In the genomic region with DNA sequence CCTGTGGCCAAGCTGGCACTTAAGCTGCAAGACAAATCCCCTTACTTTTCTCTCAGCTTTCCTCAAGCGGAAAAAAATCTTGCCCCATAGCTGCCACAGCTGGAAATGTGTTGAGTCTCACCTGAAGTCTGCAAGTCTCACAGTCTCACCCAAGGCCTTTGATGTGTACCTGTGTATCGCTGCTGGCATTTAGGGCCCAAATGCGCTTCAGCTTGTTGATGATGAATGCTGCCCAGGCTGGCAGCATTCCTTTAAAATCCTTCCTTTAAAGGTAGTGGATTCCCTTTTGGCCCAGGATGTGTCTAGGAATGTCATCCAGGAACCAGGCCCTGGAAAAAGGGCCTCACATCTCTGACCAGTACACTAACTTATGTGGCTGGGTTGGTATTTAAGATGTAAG, we compare ENCODE assay signal across 19 cellular contexts. TPM values are rescaled to one million over a fixed set of nuclear protein-coding genes. Genes with fewer than 3 reads are reported as not detected.
A peak's percentile ranks its signal among the peaks of the same experiment; 100 is the strongest.
DNase-seq lines count a peak whose midpoint lies in the region; ATAC-seq and TF ChIP-seq lines count a peak whose summit lies in the region.
"Had no signal": no experiment of that assay in that cellular context is flagged by ENCODE, and none has a peak within 500 bp of the region (broad histone marks: within the 10 kb centered on the region; RNA-seq: fewer than 3 reads in every experiment).

No MANE protein-coding gene starts in this region.

- DNase-seq in PC-9 (no peak), epithelial cell of esophagus (ENCODE audit: low read depth) (peak; percentile 33), progenitor cell of endocrine pancreas (ENCODE audit: low spot score, unreplicated experiment) (no peak), KBM-7 (no peak)
- no peak for DNase-seq in activated T-cell treated with anti-CD3 and anti-CD28 coated beads, Interleukin-2, amount 50 U/mL, for 4 hours
- DNase-seq: 8988T; CD4-positive, alpha-beta memory T cell; DMS153; DMS79 treated with DMSO at 0.1 percent for 48 hours; GF-D8; GOT3; H7; HFFc6; IMR-90 had no signal

- H3K79me2 ChIP-seq in PC-9 (ENCODE audit: low read depth) = no peaks in the 10 kb centered on the region

- H3F3A ChIP-seq in PC-9 (ENCODE audit: insufficient read depth, low read depth) = no peaks in the 10 kb centered on the region

- intact Hi-C loops in PC-9 (cut with micrococcal nuclease; ENCODE audit: unreplicated experiment) = no loop called here

- no peak overlapping the region for H3K4me2 ChIP-seq in PC-9
- H3K4me2 ChIP-seq: BLaER1 had no signal

- no peaks in the 10 kb centered on the region for H3K27me3 ChIP-seq in PC-9 (ENCODE audit: insufficient read depth, low read depth)
- H3K27me3 ChIP-seq: BLaER1 had no signal

- no peaks in the 10 kb centered on the region for H3K4me1 Mint-ChIP-seq in progenitor cell of endocrine pancreas (ENCODE audit: low read depth)
- H3K4me1 Mint-ChIP-seq in activated T-cell treated with anti-CD3 and anti-CD28 coated beads, Interleukin-2, amount 50 U/mL, for 4 hours (ENCODE audit: low read depth) = no peaks in the 10 kb centered on the region
- H3K4me1 Mint-ChIP-seq: CD14-positive monocyte; CD4-positive, alpha-beta memory T cell had no signal

- H3K27ac ChIP-seq in PC-9 = no peak overlapping the region
- H3K27ac ChIP-seq: BLaER1 had no signal

- H3K36me3 ChIP-seq in PC-9 (ENCODE audit: low read depth) = no peaks in the 10 kb centered on the region
- H3K36me3 ChIP-seq: BLaER1 had no signal

- BruUV-seq in PC-9 (replicated peaks; lab: Mats Ljungman, UMichigan) = no TSS peak

- no peaks in the 10 kb centered on the region for H3K27me3 Mint-ChIP-seq in progenitor cell of endocrine pancreas
- H3K27me3 Mint-ChIP-seq in activated T-cell treated with anti-CD3 and anti-CD28 coated beads, Interleukin-2, amount 50 U/mL, for 4 hours (ENCODE audit: low read depth) = peaks cover 3% of the 10 kb centered on the region
- H3K27me3 Mint-ChIP-seq: CD4-positive, alpha-beta memory T cell had no signal

- CTCF ChIA-PET in PC-9 (lab: Charles Lee) = no interaction called here

- no peaks in the 10 kb centered on the region; the same call in 1 of the 2 replicates for H3K9me2 ChIP-seq in PC-9 (ENCODE audit: insufficient read depth)

- H3K4me3 Mint-ChIP-seq in progenitor cell of endocrine pancreas (ENCODE audit: low read depth) = no peak overlapping the region
- no peak overlapping the region for H3K4me3 Mint-ChIP-seq in activated T-cell treated with anti-CD3 and anti-CD28 coated beads, Interleukin-2, amount 50 U/mL, for 4 hours
- H3K4me3 Mint-ChIP-seq: CD14-positive monocyte; CD4-positive, alpha-beta memory T cell; HFFc6 had no signal

- peaks cover 6% of the 10 kb centered on the region for H3K9me3 Mint-ChIP-seq in progenitor cell of endocrine pancreas (ENCODE audit: low read depth)
- H3K9me3 Mint-ChIP-seq in activated T-cell treated with anti-CD3 and anti-CD28 coated beads, Interleukin-2, amount 50 U/mL, for 4 hours = peaks cover 21% of the 10 kb centered on the region
- H3K9me3 Mint-ChIP-seq: HFFc6 had no signal

- TF ChIP-seq CTCF in PC-9 (conservative IDR thresholded peaks at IDR 0.05) = no peak
- TF ChIP-seq CTCF in epithelial cell of esophagus (IDR thresholded peaks at IDR 0.05; ENCODE audit: insufficient read depth, low read depth, low read length, missing control alignments) = no peak
- no peak for TF ChIP-seq CTCF in progenitor cell of endocrine pancreas (IDR thresholded peaks at IDR 0.05; ENCODE audit: unreplicated experiment)

- H3K9me3 ChIP-seq in PC-9 (ENCODE audit: insufficient read depth, low read depth) = no peaks in the 10 kb centered on the region

- ATAC-seq in GM18502 (IDR thresholded peaks at IDR 0.05; ENCODE audit: poor library complexity, unreplicated experiment) = peak; percentile 1
- ATAC-seq in activated T-cell treated with anti-CD3 and anti-CD28 coated beads, Interleukin-2, amount 50 U/mL, for 4 hours = no peak
- ATAC-seq in GM21360 (IDR thresholded peaks at IDR 0.05; ENCODE audit: unreplicated experiment) = no peak

- H3K4me3 ChIP-seq in PC-9 = no peak overlapping the region
- no peak overlapping the region for H3K4me3 ChIP-seq in epithelial cell of esophagus (ENCODE audit: low read length)
- H3K4me3 ChIP-seq: BLaER1 had no signal

- peak overlapping the region; percentile 50 for H3K27ac Mint-ChIP-seq in progenitor cell of endocrine pancreas
- H3K27ac Mint-ChIP-seq: CD14-positive monocyte, HFFc6 had no signal

- H3K4me1 ChIP-seq in PC-9 (replicated peaks; ENCODE audit: insufficient read depth) = no peaks in the 10 kb centered on the region
- H3K4me1 ChIP-seq: BLaER1 had no signal

- H3K36me3 Mint-ChIP-seq in progenitor cell of endocrine pancreas (ENCODE audit: insufficient read depth) = no peaks in the 10 kb centered on the region
- peaks cover 3% of the 10 kb centered on the region for H3K36me3 Mint-ChIP-seq in activated T-cell treated with anti-CD3 and anti-CD28 coated beads, Interleukin-2, amount 50 U/mL, for 4 hours (ENCODE audit: insufficient read depth)
- H3K36me3 Mint-ChIP-seq: CD14-positive monocyte had no signal

- in situ Hi-C loops in KBM-7 (cut with MboI; ENCODE audit: low pct_unique_long_range_greater_than_20kb, low sequenced_read_pairs) = no loop called here

- H4K20me1 ChIP-seq in PC-9 (ENCODE audit: insufficient read depth) = no peaks in the 10 kb centered on the region
- H4K20me1 ChIP-seq: BLaER1 had no signal

- POLR2A ChIA-PET in PC-9 (lab: Charles Lee; ENCODE audit: unreplicated experiment) = interaction anchor here (0.5 kb wide), 1 partner anchor 26 kb away, joined by 5 read pairs; no protein-coding TSS in a partner anchor

- H2AFZ ChIP-seq in PC-9 = 0 out of 2 replicates have a peak overlapping the region, but pooled peaks have one; percentile 3

RNA-seq across cellular contexts. Expression of a gene that starts 7.0 kb away (rescaled TPM):
- total RNA-seq in PC-9 (2021) (not detected in 2 replicates), progenitor cell of endocrine pancreas (not detected in 2 replicates)
- not detected for total RNA-seq in activated T-cell treated with anti-CD3 and anti-CD28 coated beads, Interleukin-2, amount 50 U/mL, for 4 hours
- total RNA-seq: A673; CD4-positive, alpha-beta memory T cell; H7; HFFc6; IMR-90 had no signal

RNA-seq across cellular contexts. Expression of a gene that starts 29.8 kb away (rescaled TPM):
- not detected in 2 replicates for total RNA-seq in PC-9 (2021)
- total RNA-seq in progenitor cell of endocrine pancreas = not detected in 2 replicates
- total RNA-seq in activated T-cell treated with anti-CD3 and anti-CD28 coated beads, Interleukin-2, amount 50 U/mL, for 4 hours = not detected
- total RNA-seq: A673; CD4-positive, alpha-beta memory T cell; H7; HFFc6; IMR-90 had no signal
